In the genomic region with DNA sequence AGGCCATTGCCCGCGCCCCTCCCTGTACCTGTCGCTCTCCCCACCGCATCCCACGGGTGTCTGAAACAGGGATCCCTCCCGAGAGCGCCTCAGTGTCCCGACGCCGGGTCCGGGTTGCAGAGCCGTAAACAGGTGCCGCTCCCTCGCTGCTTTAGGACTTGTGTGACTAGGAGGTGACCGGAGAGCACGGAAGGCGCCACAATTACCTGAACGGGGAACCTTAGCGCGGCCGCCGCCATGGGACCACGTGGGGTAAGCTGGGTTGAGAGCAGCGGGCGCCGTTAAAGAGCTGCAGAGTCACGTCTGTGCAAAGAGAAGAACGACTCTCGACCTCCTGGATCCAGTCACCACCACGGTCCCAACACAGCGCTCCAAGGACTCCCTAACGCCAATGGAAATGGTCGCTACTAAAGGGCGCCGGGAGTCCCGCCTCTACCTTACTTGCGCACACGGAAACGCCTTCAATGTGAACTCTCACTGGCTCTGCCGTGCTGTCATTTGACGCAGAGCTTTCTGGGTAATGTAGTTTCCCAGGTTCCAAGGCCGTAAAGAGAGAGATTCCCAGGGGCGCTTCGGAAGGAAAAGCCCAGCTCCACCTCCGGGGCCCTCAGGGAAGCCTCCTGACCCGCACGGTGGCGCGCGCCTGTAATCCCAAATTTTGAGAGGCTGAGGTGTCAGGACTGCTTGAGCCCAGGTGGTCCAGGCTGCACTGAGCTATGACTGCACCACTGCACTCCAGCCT, we compare ENCODE assay signal across 8 cellular contexts. TPM values are rescaled to one million over a fixed set of nuclear protein-coding genes. Genes with fewer than 3 reads are reported as not detected.
DNase-seq lines count a peak whose midpoint lies in the region; ATAC-seq, FAIRE-seq and TF ChIP-seq lines count a peak whose summit lies in the region.

Gene ZNF552 (minus strand): TSS at position 409 of the 742 bp plus-strand sequence. CDS start 170 bp downstream, at position 239.

- H2AFZ ChIP-seq in smooth muscle cell (ENCODE audit: low read depth) = peak within 1 kb of the TSS; percentile 52

- H3K4me1 ChIP-seq in smooth muscle cell (ENCODE audit: low read depth) = peaks cover 4% of the 10 kb centered on the region

- H3K9ac ChIP-seq in smooth muscle cell (ENCODE audit: low read depth) = peak within 1 kb of the TSS; percentile 64

- H3K27me3 ChIP-seq in WERI-Rb-1 (ENCODE audit: insufficient read depth, low read depth, severe bottlenecking) (no peaks in the 10 kb centered on the region), bronchial epithelial cell (ENCODE audit: control insufficient read depth, insufficient read depth, low read length) (no peaks in the 10 kb centered on the region), smooth muscle cell (ENCODE audit: low read depth) (no peaks in the 10 kb centered on the region)

- H3K9me3 ChIP-seq in WERI-Rb-1 (ENCODE audit: severe bottlenecking) (no peaks in the 10 kb centered on the region), smooth muscle cell (replicated peaks; ENCODE audit: low read depth) (no peaks in the 10 kb centered on the region)

- peak; percentile 70 for ATAC-seq in GM18520 (IDR thresholded peaks at IDR 0.05; ENCODE audit: unreplicated experiment)
- ATAC-seq in HG03097 (IDR thresholded peaks at IDR 0.05; ENCODE audit: low FRiP score, unreplicated experiment) = peak; percentile 66

- TF ChIP-seq CTCF in WERI-Rb-1 (IDR thresholded peaks at IDR 0.05; ENCODE audit: low read depth, low read length) (no peak), bronchial epithelial cell (IDR thresholded peaks at IDR 0.05; ENCODE audit: insufficient read depth, low read length, severe bottlenecking) (no peak), smooth muscle cell (IDR thresholded peaks at IDR 0.05; ENCODE audit: borderline replicate concordance, insufficient read depth, poor library complexity, severe bottlenecking) (no peak)

- H3K36me3 ChIP-seq in WERI-Rb-1 (peaks cover 23% of the 10 kb centered on the region), bronchial epithelial cell (ENCODE audit: control insufficient read depth, insufficient read depth, low read length) (peaks cover 3% of the 10 kb centered on the region), smooth muscle cell (ENCODE audit: low read depth) (no peaks in the 10 kb centered on the region)

- DNase-seq in 8988T (peak; percentile 62), NCI-H2171 treated with DMSO at 0.1 percent for 48 hours (lab: John Stamatoyannopoulos, UW) (peak; percentile 96), WERI-Rb-1 (peak; percentile 86), bronchial epithelial cell (ENCODE audit: low read depth) (peak; percentile 92), iPS-NIHi7 (ENCODE audit: extremely low spot score) (peak; percentile 76), smooth muscle cell (lab: John Stamatoyannopoulos, UW; ENCODE audit: unreplicated experiment) (peak; percentile 24)

- peak within 1 kb of the TSS; percentile 93 for H3K4me3 ChIP-seq in WERI-Rb-1 (ENCODE audit: low read depth, low read length)
- H3K4me3 ChIP-seq in bronchial epithelial cell (ENCODE audit: low read depth, low read length) = peak within 1 kb of the TSS; percentile 90
- peak within 1 kb of the TSS; percentile 88 for H3K4me3 ChIP-seq in smooth muscle cell

- peak within 1 kb of the TSS; percentile 96 for H3K4me2 ChIP-seq in smooth muscle cell

- peaks cover 33% of the 10 kb centered on the region for H3K79me2 ChIP-seq in smooth muscle cell (ENCODE audit: low read depth)

- H4K20me1 ChIP-seq in smooth muscle cell (ENCODE audit: low read depth) = peaks cover 23% of the 10 kb centered on the region

- no peaks in the 10 kb centered on the region for H3F3A ChIP-seq in smooth muscle cell (ENCODE audit: low read depth)

- WGBS in smooth muscle cell (ENCODE audit: low lambda C conversion rate) = 1% methylated on average over 50 of the region's 50 CpGs

- no peak for FAIRE-seq in bronchial epithelial cell (lab: Jason Lieb, UNC)

- H3K27ac ChIP-seq in WERI-Rb-1 = peak within 1 kb of the TSS; percentile 61
- peak within 1 kb of the TSS; percentile 75 for H3K27ac ChIP-seq in smooth muscle cell (ENCODE audit: low read depth)

RNA-seq across cellular contexts. Expression of gene ZNF552, which starts in this region (rescaled TPM):
- total RNA-seq in bronchial epithelial cell (7.0 and 8.2 TPM in 2 replicates), smooth muscle cell (2.8 and 6.7 TPM in 2 replicates)
- 1.9 and 6.4 TPM in 2 replicates for polyA plus RNA-seq in smooth muscle cell

Comparison
In these comparisons a context has a peak if more than half of its experiments do, and no peak if none do; other contexts are left out.
1. Peak in every context shown above with its lines: DNase-seq, ATAC-seq, H3K4me3 ChIP-seq and H3K27ac ChIP-seq.
2. DNase-seq: peak in every context shown above with its lines; median percentile 96 in NCI-H2171 treated with DMSO at 0.1 percent for 48 hours; 92 in bronchial epithelial cell; 86 in WERI-Rb-1; 76 in iPS-NIHi7; 62 in 8988T; 24 in smooth muscle cell.